Comparison of ENCODE assay signal across 12 cellular contexts in genomic region chr7:158585721-158586498, GRCh38. TPM values are rescaled to one million over a fixed set of nuclear protein-coding genes. Genes with fewer than 3 reads are reported as not detected.
DNase-seq lines count a peak whose midpoint lies in the region; ATAC-seq, FAIRE-seq and TF ChIP-seq lines count a peak whose summit lies in the region.
"Had no signal": no experiment of that assay in that cellular context is flagged by ENCODE, and none has a peak within 500 bp of the region (broad histone marks: within the 10 kb centered on the region; RNA-seq: fewer than 3 reads in every experiment).

No MANE protein-coding gene starts in this region.

- H3K36me3 Mint-ChIP-seq in activated CD4-positive, alpha-beta T cell treated with anti-CD3 and anti-CD28 coated beads for 36 hours (ENCODE audit: low read depth), result no peaks in the 10 kb centered on the region

- intact Hi-C loops in activated CD4-positive, alpha-beta T cell treated with anti-CD3 and anti-CD28 coated beads for 36 hours (cut with DNase I, micrococcal nuclease), result loop anchor here in 1 of 2 experiments (2.0 kb wide), 2 partner anchors 71 to 391 kb away; no protein-coding TSS in a partner anchor
- intact Hi-C loops in esophagus muscularis mucosa (cut with DNase I), result no loop called here

- H3K27ac ChIP-seq in esophagus muscularis mucosa (replicated peaks in 1 of 4) (no peak overlapping the region), small intestine (ENCODE audit: low read depth in 1 of 2, low read length in 1 of 2) (peak overlapping the region in 1 of 2 donors; percentile 15)
- H3K27ac ChIP-seq: SJSA1 had no signal

- TF ChIP-seq POLR2A in esophagus muscularis mucosa (IDR thresholded peaks at IDR 0.05; ENCODE audit: low read depth), result no peak

- POLR2A ChIA-PET in activated CD4-positive, alpha-beta T cell treated with anti-CD3 and anti-CD28 coated beads for 36 hours (lab: Charles Lee), result interaction anchor here (0.7 kb wide), 1 partner anchor 63 kb away, joined by 3 read pairs; no protein-coding TSS in a partner anchor

- H3K36me3 ChIP-seq in esophagus muscularis mucosa (no peaks in the 10 kb centered on the region), small intestine (ENCODE audit: control insufficient read depth in 2 of 2, insufficient read depth in 2 of 2, low read length in 2 of 2) (no peaks in the 10 kb centered on the region)
- H3K36me3 ChIP-seq: SJSA1 had no signal

- H3K4me3 ChIP-seq in esophagus muscularis mucosa, result peak overlapping the region; percentile 46 to 52 (median 48)
- peak overlapping the region; percentile 11 to 12 for H3K4me3 ChIP-seq in small intestine (ENCODE audit: low read depth in 1 of 2, low read length in 2 of 2)
- H3K4me3 ChIP-seq: SJSA1 had no signal

- H3K27me3 Mint-ChIP-seq in activated CD4-positive, alpha-beta T cell treated with anti-CD3 and anti-CD28 coated beads for 36 hours, result peaks cover 48% of the 10 kb centered on the region

- CTCF ChIA-PET in activated CD4-positive, alpha-beta T cell treated with anti-CD3 and anti-CD28 coated beads for 36 hours (lab: Charles Lee), result no interaction called here

- no peak for DNase-seq in activated CD4-positive, alpha-beta T cell treated with anti-CD3 and anti-CD28 coated beads for 36 hours
- DNase-seq in activated CD4-positive, alpha-beta T cell treated with anti-CD3 and anti-CD28 coated beads for 4 hours, result no peak
- peak; percentile 33 for DNase-seq in NCI-H69 (lab: John Stamatoyannopoulos, UW)
- DNase-seq in esophagus muscularis mucosa (ENCODE audit: extremely low spot score), result no peak
- peak; percentile 28 for DNase-seq in small intestine
- DNase-seq in iPS-NIHi7 (ENCODE audit: extremely low spot score), result no peak
- DNase-seq in SK-N-DZ (ENCODE audit: low spot score), result no peak
- DNase-seq in NCI-H524 (lab: John Stamatoyannopoulos, UW), result no peak
- DNase-seq: dermis blood vessel endothelial cell, NCI-H2227 treated with DMSO at 0.1 percent for 48 hours had no signal

- peaks cover 4% of the 10 kb centered on the region for H3K4me1 Mint-ChIP-seq in activated CD4-positive, alpha-beta T cell treated with anti-CD3 and anti-CD28 coated beads for 36 hours

- peaks cover 4 to 82% (median 31%) of the 10 kb centered on the region in 4 donors for H3K27me3 ChIP-seq in esophagus muscularis mucosa
- H3K27me3 ChIP-seq in small intestine (ENCODE audit: control insufficient read depth in 2 of 2, insufficient read depth in 2 of 2, low read length in 2 of 2), result peaks cover 3 to 14% of the 10 kb centered on the region in 2 donors

- no peak for TF ChIP-seq EP300 in esophagus muscularis mucosa (IDR thresholded peaks at IDR 0.05)

- WGBS in esophagus muscularis mucosa, result 49% methylated on average over 13 of the region's 17 CpGs
- 50 to 60% (median 52%) methylated on average over 17 of the region's 17 CpGs for WGBS in small intestine, 3 donors

- no peak overlapping the region for H3K27ac Mint-ChIP-seq in activated CD4-positive, alpha-beta T cell treated with anti-CD3 and anti-CD28 coated beads for 36 hours

- H3K4me1 ChIP-seq in esophagus muscularis mucosa (peaks cover 20 to 35% (median 27%) of the 10 kb centered on the region in 4 donors), small intestine (ENCODE audit: control insufficient read depth in 2 of 2, insufficient read depth in 1 of 2, low read depth in 1 of 2, low read length in 1 of 2) (peaks cover 0 to 3% of the 10 kb centered on the region in 2 donors)
- H3K4me1 ChIP-seq: SJSA1 had no signal

- no peak for ATAC-seq in activated CD4-positive, alpha-beta T cell treated with anti-CD3 and anti-CD28 coated beads for 36 hours

- TF ChIP-seq CTCF in esophagus muscularis mucosa (IDR thresholded peaks at IDR 0.05), result no peak

- no peak for FAIRE-seq in small intestine (lab: Jason Lieb, UNC)
- FAIRE-seq: urothelium cell line had no signal

- H3K9me3 ChIP-seq in esophagus muscularis mucosa, result peaks cover 0 to 2% (median 0%) of the 10 kb centered on the region in 4 donors
- H3K9me3 ChIP-seq in small intestine (ENCODE audit: control insufficient read depth, low read depth), result no peaks in the 10 kb centered on the region
- H3K9me3 ChIP-seq: SJSA1 had no signal

- H3K9me3 Mint-ChIP-seq in activated CD4-positive, alpha-beta T cell treated with anti-CD3 and anti-CD28 coated beads for 36 hours (ENCODE audit: low read depth), result no peaks in the 10 kb centered on the region

- peak overlapping the region; percentile 40 for H3K4me3 Mint-ChIP-seq in activated CD4-positive, alpha-beta T cell treated with anti-CD3 and anti-CD28 coated beads for 36 hours

RNA-seq across cellular contexts. Expression of gene PTPRN2, which starts 1.7 kb away (rescaled TPM):
- under 1 TPM; 0.46 to 0.51 TPM for total RNA-seq in activated CD4-positive, alpha-beta T cell treated with anti-CD3 and anti-CD28 coated beads for 36 hours
- total RNA-seq in esophagus muscularis mucosa, result 1 to 10 TPM; 2.1 to 3.1 (median 3.1) TPM
- 1 to 10 TPM; 1.6 to 5.9 (median 2.0) TPM for polyA plus RNA-seq in small intestine
- polyA plus RNA-seq in SK-N-DZ (2014; cell fraction: cytosol; rRNA removed), result 14.0 and 19.0 TPM in 2 replicates
- 7.1 and 9.5 TPM in 2 replicates for polyA plus RNA-seq in SK-N-DZ (2014; cell fraction: nucleus; rRNA removed)

Comparison
In these comparisons a context has a peak if more than half of its experiments do, and no peak if none do; other contexts are left out.
1. DNase-seq: peak in NCI-H69 (single experiment) and small intestine (single experiment); none in activated CD4-positive, alpha-beta T cell treated with anti-CD3 and anti-CD28 coated beads for 36 hours (single experiment), activated CD4-positive, alpha-beta T cell treated with anti-CD3 and anti-CD28 coated beads for 4 hours (0 of 2), esophagus muscularis mucosa (single experiment), iPS-NIHi7 (single experiment), SK-N-DZ (single experiment) and NCI-H524 (0 of 2).